ENCODE assay signal across 21 cellular contexts in the genomic region with DNA sequence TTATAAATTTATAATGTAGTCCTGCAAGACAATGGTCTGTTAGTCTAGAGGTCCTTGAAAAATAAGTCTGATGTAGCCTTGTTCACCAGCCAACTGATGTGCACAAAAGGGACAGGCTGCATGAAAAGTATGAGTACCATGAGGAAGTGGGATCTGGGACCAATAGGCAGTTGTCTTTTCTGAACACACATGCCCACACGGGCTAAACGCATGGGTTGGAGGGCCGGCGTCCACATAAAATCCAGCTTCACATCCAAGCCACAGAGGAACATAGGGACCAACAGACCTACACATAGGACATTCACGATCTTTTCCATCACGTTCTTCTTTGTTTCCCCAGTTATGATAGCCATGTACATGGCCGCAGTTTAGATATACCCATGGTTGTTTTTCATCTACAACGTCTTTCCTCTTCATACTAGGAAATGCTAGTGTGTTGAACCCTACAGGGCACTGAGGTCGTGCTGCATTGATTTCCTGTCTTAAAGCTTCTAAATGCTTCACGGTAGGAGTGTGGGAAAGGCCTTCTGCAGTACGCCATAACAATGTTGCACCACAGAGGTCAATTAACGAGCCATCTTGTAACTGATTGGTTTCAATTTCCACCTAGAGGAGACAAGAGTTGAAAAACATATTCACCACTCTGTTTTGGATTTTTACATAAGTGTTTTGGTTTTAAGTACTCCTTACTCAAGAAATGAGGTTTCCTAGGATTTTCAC. TPM values are rescaled to one million over a fixed set of nuclear protein-coding genes. Genes with fewer than 3 reads are reported as not detected.
A peak's percentile ranks its signal among the peaks of the same experiment; 100 is the strongest.
DNase-seq lines count a peak whose midpoint lies in the region; ATAC-seq, FAIRE-seq and TF ChIP-seq lines count a peak whose summit lies in the region.
"Had no signal": no experiment of that assay in that cellular context is flagged by ENCODE, and none has a peak within 500 bp of the region (broad histone marks: within the 10 kb centered on the region; RNA-seq: fewer than 3 reads in every experiment).

No MANE protein-coding gene starts in this region.

- H3K4me1 Mint-ChIP-seq in activated naive CD8-positive, alpha-beta T cell (ENCODE audit: low read depth): peaks cover 33% of the 10 kb centered on the region
- H3K4me1 Mint-ChIP-seq in activated naive CD8-positive, alpha-beta T cell treated with anti-CD3 and anti-CD28 coated beads, Interleukin-2, amount 50 U/mL, for 24 hours: peaks cover 19% of the 10 kb centered on the region
- H3K4me1 Mint-ChIP-seq in progenitor cell of endocrine pancreas (ENCODE audit: low read depth): peaks cover 33% of the 10 kb centered on the region

- no peak overlapping the region for H3K27ac ChIP-seq in GM12878 (ENCODE audit: control insufficient read depth, insufficient read depth)
- H3K27ac ChIP-seq: SJCRH30 had no signal

- SMC1A ChIA-PET in GM12878 (lab: Charles Lee; ENCODE audit: uncharacterized antibody, unreplicated experiment): interaction anchor here (0.7 to 19.8 kb wide), 7 partner anchors 8 to 223 kb away, joined by 3 to 495 read pairs (median 7); no protein-coding TSS in a partner anchor

- no peak for FAIRE-seq in GM12878 (lab: Jason Lieb, UNC)

- H3K4me3 Mint-ChIP-seq in activated naive CD8-positive, alpha-beta T cell: no peak overlapping the region
- H3K4me3 Mint-ChIP-seq in activated naive CD8-positive, alpha-beta T cell treated with anti-CD3 and anti-CD28 coated beads, Interleukin-2, amount 50 U/mL, for 24 hours: no peak overlapping the region
- H3K4me3 Mint-ChIP-seq in progenitor cell of endocrine pancreas (ENCODE audit: low read depth): no peak overlapping the region
- H3K4me3 Mint-ChIP-seq: CD4-positive, alpha-beta T cell had no signal

- H3K4me3 ChIP-seq in NB4 (ENCODE audit: low read depth, low read length): no peak overlapping the region
- H3K4me3 ChIP-seq in GM12878: no peak overlapping the region
- H3K4me3 ChIP-seq: K562, SJCRH30 had no signal

- intact Hi-C loops in GM12878 (cut with micrococcal nuclease; ENCODE audit: unreplicated experiment): loop anchor here (5.0 kb wide), 2 partner anchors 43 to 47 kb away; a partner anchor contains a TSS
- intact Hi-C loops in posterior vena cava (cut with DNase I): no loop called here

- RAD21 ChIA-PET in GM12878 (lab: Charles Lee; ENCODE audit: unreplicated experiment): interaction anchor here (0.8 to 2.0 kb wide), 4 partner anchors 38 to 233 kb away, joined by 3 to 6 read pairs (median 5); no protein-coding TSS in a partner anchor

- peaks cover 4% of the 10 kb centered on the region for H3K9me3 Mint-ChIP-seq in activated naive CD8-positive, alpha-beta T cell (ENCODE audit: low read depth)
- H3K9me3 Mint-ChIP-seq in activated naive CD8-positive, alpha-beta T cell treated with anti-CD3 and anti-CD28 coated beads, Interleukin-2, amount 50 U/mL, for 24 hours: peaks cover 10% of the 10 kb centered on the region
- no peaks in the 10 kb centered on the region for H3K9me3 Mint-ChIP-seq in progenitor cell of endocrine pancreas (ENCODE audit: low read depth)
- H3K9me3 Mint-ChIP-seq: CD4-positive, alpha-beta T cell had no signal

- no peak overlapping the region for H2AFZ ChIP-seq in GM12878 (ENCODE audit: control insufficient read depth, low read depth, low read length)

- no peak for TF ChIP-seq EP300 in GM12878 (IDR thresholded peaks at IDR 0.05; ENCODE audit: borderline replicate concordance in 1 of 2, control insufficient read depth in 1 of 2, low read depth in 2 of 2, low read length in 2 of 2)

- no peaks in the 10 kb centered on the region for H3K27me3 ChIP-seq in GM12878 (replicated peaks in 1 of 2; ENCODE audit: control insufficient read depth in 2 of 2, insufficient read depth in 2 of 2, low read length in 1 of 2)
- H3K27me3 ChIP-seq: BE2C, SJCRH30 had no signal

- 90% methylated on average over 12 of the region's 12 CpGs for WGBS in GM12878 (ENCODE audit: insufficient coverage, insufficient replicate concordance, low lambda C conversion rate, missing lambda C conversion rate)

- TF ChIP-seq POLR2A in NB4 (IDR thresholded peaks at IDR 0.05; ENCODE audit: extremely low read depth, insufficient read length) (no peak), GM12878 (IDR thresholded peaks at IDR 0.05; ENCODE audit: low read depth, low read length) (no peak)

- no peak for TF ChIP-seq RAD21 in GM12878 (IDR thresholded peaks at IDR 0.05; ENCODE audit: insufficient read depth, low read depth, low read length)

- in situ Hi-C loops in GM12878 (cut with MboI): no loop called here

- H3K9me3 ChIP-seq in GM12878 (replicated peaks; ENCODE audit: control insufficient read depth, insufficient read depth, low read length): peaks cover 11% of the 10 kb centered on the region
- H3K9me3 ChIP-seq: BE2C, Caco-2, SJCRH30 had no signal

- no peaks in the 10 kb centered on the region for H4K20me1 ChIP-seq in GM12878 (ENCODE audit: control insufficient read depth, insufficient read depth)

- POLR2A ChIA-PET in GM12878 (lab: Charles Lee): interaction anchor here (0.5 to 2.1 kb wide), 2 partner anchors 16 to 27 kb away, joined by 3 to 5 read pairs; no protein-coding TSS in a partner anchor

- no peak for ATAC-seq in activated naive CD8-positive, alpha-beta T cell treated with anti-CD3 and anti-CD28 coated beads, Interleukin-2, amount 50 U/mL, for 24 hours
- ATAC-seq in GM12878 (no peak), GM21515 (IDR thresholded peaks at IDR 0.05; ENCODE audit: unreplicated experiment) (no peak)
- ATAC-seq: HCT116, K562, Panc1 had no signal

- peaks cover 49% of the 10 kb centered on the region for H3K36me3 Mint-ChIP-seq in activated naive CD8-positive, alpha-beta T cell
- peaks cover 67% of the 10 kb centered on the region for H3K36me3 Mint-ChIP-seq in activated naive CD8-positive, alpha-beta T cell treated with anti-CD3 and anti-CD28 coated beads, Interleukin-2, amount 50 U/mL, for 24 hours (ENCODE audit: low read depth)
- peaks cover 43% of the 10 kb centered on the region for H3K36me3 Mint-ChIP-seq in progenitor cell of endocrine pancreas (ENCODE audit: insufficient read depth)

- no peak overlapping the region for H3K9ac ChIP-seq in GM12878 (ENCODE audit: control insufficient read depth, insufficient read depth, low read length)

- no peaks in the 10 kb centered on the region for H3K27me3 Mint-ChIP-seq in activated naive CD8-positive, alpha-beta T cell
- H3K27me3 Mint-ChIP-seq in activated naive CD8-positive, alpha-beta T cell treated with anti-CD3 and anti-CD28 coated beads, Interleukin-2, amount 50 U/mL, for 24 hours: no peaks in the 10 kb centered on the region
- no peaks in the 10 kb centered on the region for H3K27me3 Mint-ChIP-seq in progenitor cell of endocrine pancreas
- H3K27me3 Mint-ChIP-seq: CD4-positive, alpha-beta T cell had no signal

- no TSS peak for BruUV-seq in GM12878 (replicated peaks; lab: Mats Ljungman, UMichigan)

- H3K27ac Mint-ChIP-seq in activated naive CD8-positive, alpha-beta T cell: peak overlapping the region; percentile 34
- no peak overlapping the region for H3K27ac Mint-ChIP-seq in activated naive CD8-positive, alpha-beta T cell treated with anti-CD3 and anti-CD28 coated beads, Interleukin-2, amount 50 U/mL, for 24 hours
- peak overlapping the region; percentile 43 for H3K27ac Mint-ChIP-seq in progenitor cell of endocrine pancreas

- CTCF ChIA-PET in GM12878 (lab: Yijun Ruan, JAX): interaction anchor here (0.5 to 1.9 kb wide), 5 partner anchors 10 to 218 kb away, joined by 3 to 4 read pairs (median 3); no protein-coding TSS in a partner anchor

- H3K79me2 ChIP-seq in GM12878 (ENCODE audit: control insufficient read depth, insufficient read depth, low read length): peaks cover 6% of the 10 kb centered on the region

- H3K4me1 ChIP-seq in GM12878 (ENCODE audit: control insufficient read depth, insufficient read depth, low read length): peaks cover 37% of the 10 kb centered on the region
- H3K4me1 ChIP-seq: BE2C, SJCRH30 had no signal

- H3K4me2 ChIP-seq in GM12878 (ENCODE audit: control insufficient read depth, insufficient read depth): no peak overlapping the region

- TF ChIP-seq CTCF in NB4 (IDR thresholded peaks at IDR 0.05; ENCODE audit: low read depth, low read length): no peak
- TF ChIP-seq CTCF in GM12878 (IDR thresholded peaks at IDR 0.05 in 2 of 3, conservative IDR thresholded peaks at IDR 0.05 in 1 of 3; ENCODE audit: control insufficient read depth in 2 of 3, extremely low read depth in 1 of 3, insufficient read depth in 1 of 3, low read depth in 3 of 3, low read length in 3 of 3): no peak
- no peak for TF ChIP-seq CTCF in progenitor cell of endocrine pancreas (IDR thresholded peaks at IDR 0.05; ENCODE audit: unreplicated experiment)

- H3K36me3 ChIP-seq in GM12878 (ENCODE audit: control insufficient read depth in 2 of 2, insufficient read depth in 2 of 2, low read length in 1 of 2): peaks cover 18 to 41% of the 10 kb centered on the region in 2 experiments

- DNase-seq in activated naive CD8-positive, alpha-beta T cell treated with anti-CD3 and anti-CD28 coated beads, Interleukin-2, amount 50 U/mL, for 24 hours: no peak
- DNase-seq in NB4 (ENCODE audit: low read depth) (peak; percentile 4), GM12878 (ENCODE audit: low read depth, low spot score) (no peak), progenitor cell of endocrine pancreas (ENCODE audit: low spot score, unreplicated experiment) (no peak), posterior vena cava (ENCODE audit: low spot score) (no peak), NCI-H2029 treated with DMSO at 0.1 percent for 48 hours (lab: John Stamatoyannopoulos, UW) (no peak)
- DNase-seq: 8988T; BE2C; Caco-2; CD4-positive, alpha-beta T cell; DMS153; NCI-H1436; NCI-H1930; NCI-H345; NCI-H524 treated with DMSO at 0.1 percent for 48 hours; SJCRH30 had no signal

TF ChIP-seq in GM12878, 131 proteins besides CTCF, POLR2A, EP300 and RAD21 (continues in another document):
- TF ChIP-seq NR2C2 (IDR thresholded peaks at IDR 0.05; ENCODE audit: borderline replicate concordance, control insufficient read depth, insufficient read length, low read depth): no peak

RNA-seq across cellular contexts. Expression of a gene that starts 49.4 kb away (rescaled TPM):
- 104 and 128 TPM in 2 replicates for total RNA-seq in GM12878 (2013; cell fraction: nucleolus; rRNA removed)
- total RNA-seq in GM12878 (2014; rRNA removed): 40.7 and 46.1 TPM in 2 replicates
- 32.9 and 33.9 TPM in 2 replicates for total RNA-seq in GM12878 (2014; rRNA removed; fragmentation: Illumina TruSeq; extraction: Trizol)
- total RNA-seq in GM12878 (2021): 54.6 and 55.4 TPM in 2 replicates
- polyA plus RNA-seq in GM12878 (2011; ENCODE audit: low read depth): 19.2 TPM
- polyA plus RNA-seq in GM12878 (2011; rRNA removed): 92.0 and 137 TPM in 2 replicates
- 36.5 and 40.9 TPM in 2 replicates for polyA plus RNA-seq in GM12878 (2011; cell fraction: cytosol; rRNA removed)
- 48.4 and 49.6 TPM in 2 replicates for polyA plus RNA-seq in GM12878 (2011; cell fraction: nucleus; rRNA removed)
- 24.6 and 25.7 TPM in 2 replicates for polyA plus RNA-seq in GM12878 (2012)
- polyA plus RNA-seq in GM12878 (2014; fragmentation: Illumina TruSeq; extraction: Trizol): 38.9 and 47.6 TPM in 2 replicates
- polyA plus RNA-seq in GM12878 (2014; fragmentation: Nextera tagmentation; extraction: Ambion mirVana): 10 to 100 TPM; 12.1 to 13.2 TPM
- 35.0 and 36.7 TPM in 2 replicates for polyA plus RNA-seq in GM12878 (2014; rRNA removed)
- polyA plus RNA-seq in GM12878 (2016; fragmentation: Nextera tagmentation; extraction: Ambion mirVana): 10 to 100 TPM; 43.9 to 45.3 TPM
- polyA minus RNA-seq in GM12878 (2011; rRNA and poly(A)+ RNA removed): 60.6 and 77.2 TPM in 2 replicates
- 25.8 and 30.8 TPM in 2 replicates for polyA minus RNA-seq in GM12878 (2011; cell fraction: cytosol; rRNA and poly(A)+ RNA removed)
- polyA minus RNA-seq in GM12878 (2011; cell fraction: nucleus; rRNA and poly(A)+ RNA removed): 71.6 and 122 TPM in 2 replicates
- 68.4 and 72.4 TPM in 2 replicates for total RNA-seq in progenitor cell of endocrine pancreas
- 10 to 100 TPM; 29.2 to 29.7 TPM for total RNA-seq in posterior vena cava
